1 cellular context compared by ENCODE assay signal in the genomic region with DNA sequence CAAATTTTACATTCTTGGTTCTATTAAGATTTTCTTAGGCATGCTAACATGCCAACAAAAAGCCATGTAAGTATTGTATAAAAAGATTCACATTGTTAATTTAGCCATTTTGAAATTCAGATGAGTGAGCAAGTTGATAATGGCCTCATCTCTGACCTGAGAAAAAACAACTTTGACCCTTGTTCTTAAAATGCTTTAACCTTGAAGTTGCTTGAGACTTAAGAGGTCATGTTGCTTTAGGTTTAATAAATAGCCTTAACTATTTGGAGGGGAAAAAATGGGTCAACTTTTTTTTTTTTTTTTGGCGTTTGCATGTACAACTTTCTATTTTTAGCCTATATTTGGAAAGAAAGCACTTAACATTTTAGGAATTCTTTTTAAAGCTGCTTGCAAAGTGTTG.
TF ChIP-seq lines count a peak whose summit lies in the region.

No MANE protein-coding gene starts in this region.

TF ChIP-seq in H1, 55 proteins besides CTCF, POLR2A, EP300 and RAD21:
- TF ChIP-seq SP1 (IDR thresholded peaks at IDR 0.05; ENCODE audit: low read depth, low read length) (no peak), KDM1A (IDR thresholded peaks at IDR 0.05; ENCODE audit: borderline replicate concordance, low read length) (no peak), YY1 (IDR thresholded peaks at IDR 0.05; ENCODE audit: low read depth, low read length) (no peak), SRF (IDR thresholded peaks at IDR 0.05; ENCODE audit: low read depth, low read length) (no peak), CREB1 (IDR thresholded peaks at IDR 0.05) (no peak), HDAC2 (IDR thresholded peaks at IDR 0.05; ENCODE audit: borderline replicate concordance in 1 of 2, low read depth in 2 of 2, low read length in 2 of 2) (no peak), RBBP5 (IDR thresholded peaks at IDR 0.05; ENCODE audit: borderline replicate concordance, low read depth, low read length) (no peak), SIRT6 (IDR thresholded peaks at IDR 0.05; ENCODE audit: low read length) (no peak), TBP (IDR thresholded peaks at IDR 0.05; ENCODE audit: low read depth, low read length) (no peak), SIN3A (conservative IDR thresholded peaks at IDR 0.05 in 1 of 2, IDR thresholded peaks at IDR 0.05 in 1 of 2; ENCODE audit: low read depth in 1 of 2, low read length in 2 of 2) (no peak), EZH2 (IDR thresholded peaks at IDR 0.05; ENCODE audit: low read depth, low read length, severe bottlenecking) (no peak), JUND (IDR thresholded peaks at IDR 0.05; ENCODE audit: low read length) (no peak), POLR2AphosphoS5 (IDR thresholded peaks at IDR 0.05; ENCODE audit: low read depth, low read length) (no peak; the same call in 1 of the 2 replicates), TAF7 (optimal IDR thresholded peaks at IDR 0.05; ENCODE audit: borderline replicate concordance, low read depth, low read length) (no peak), CHD1 (IDR thresholded peaks at IDR 0.05; ENCODE audit: low read depth, low read length) (no peak), KDM4A (IDR thresholded peaks at IDR 0.05; ENCODE audit: low read depth, low read length, severe bottlenecking) (no peak)
- TF ChIP-seq, protein P1, sequence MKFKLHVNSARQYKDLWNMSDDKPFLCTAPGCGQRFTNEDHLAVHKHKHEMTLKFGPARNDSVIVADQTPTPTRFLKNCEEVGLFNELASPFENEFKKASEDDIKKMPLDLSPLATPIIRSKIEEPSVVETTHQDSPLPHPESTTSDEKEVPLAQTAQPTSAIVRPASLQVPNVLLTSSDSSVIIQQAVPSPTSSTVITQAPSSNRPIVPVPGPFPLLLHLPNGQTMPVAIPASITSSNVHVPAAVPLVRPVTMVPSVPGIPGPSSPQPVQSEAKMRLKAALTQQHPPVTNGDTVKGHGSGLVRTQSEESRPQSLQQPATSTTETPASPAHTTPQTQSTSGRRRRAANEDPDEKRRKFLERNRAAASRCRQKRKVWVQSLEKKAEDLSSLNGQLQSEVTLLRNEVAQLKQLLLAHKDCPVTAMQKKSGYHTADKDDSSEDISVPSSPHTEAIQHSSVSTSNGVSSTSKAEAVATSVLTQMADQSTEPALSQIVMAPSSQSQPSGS (IDR thresholded peaks at IDR 0.05; ENCODE audit: low read length) = no peak
- TF ChIP-seq, protein P2, sequence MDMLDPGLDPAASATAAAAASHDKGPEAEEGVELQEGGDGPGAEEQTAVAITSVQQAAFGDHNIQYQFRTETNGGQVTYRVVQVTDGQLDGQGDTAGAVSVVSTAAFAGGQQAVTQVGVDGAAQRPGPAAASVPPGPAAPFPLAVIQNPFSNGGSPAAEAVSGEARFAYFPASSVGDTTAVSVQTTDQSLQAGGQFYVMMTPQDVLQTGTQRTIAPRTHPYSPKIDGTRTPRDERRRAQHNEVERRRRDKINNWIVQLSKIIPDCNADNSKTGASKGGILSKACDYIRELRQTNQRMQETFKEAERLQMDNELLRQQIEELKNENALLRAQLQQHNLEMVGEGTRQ (IDR thresholded peaks at IDR 0.05; ENCODE audit: low read length) = no peak
- TF ChIP-seq, protein P3, sequence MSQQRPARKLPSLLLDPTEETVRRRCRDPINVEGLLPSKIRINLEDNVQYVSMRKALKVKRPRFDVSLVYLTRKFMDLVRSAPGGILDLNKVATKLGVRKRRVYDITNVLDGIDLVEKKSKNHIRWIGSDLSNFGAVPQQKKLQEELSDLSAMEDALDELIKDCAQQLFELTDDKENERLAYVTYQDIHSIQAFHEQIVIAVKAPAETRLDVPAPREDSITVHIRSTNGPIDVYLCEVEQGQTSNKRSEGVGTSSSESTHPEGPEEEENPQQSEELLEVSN (IDR thresholded peaks at IDR 0.05) = no peak
TF ChIP-seq in H1: peak in this region for 0.
